Comparison of ENCODE assay signal across 8 cellular contexts in the genomic region with DNA sequence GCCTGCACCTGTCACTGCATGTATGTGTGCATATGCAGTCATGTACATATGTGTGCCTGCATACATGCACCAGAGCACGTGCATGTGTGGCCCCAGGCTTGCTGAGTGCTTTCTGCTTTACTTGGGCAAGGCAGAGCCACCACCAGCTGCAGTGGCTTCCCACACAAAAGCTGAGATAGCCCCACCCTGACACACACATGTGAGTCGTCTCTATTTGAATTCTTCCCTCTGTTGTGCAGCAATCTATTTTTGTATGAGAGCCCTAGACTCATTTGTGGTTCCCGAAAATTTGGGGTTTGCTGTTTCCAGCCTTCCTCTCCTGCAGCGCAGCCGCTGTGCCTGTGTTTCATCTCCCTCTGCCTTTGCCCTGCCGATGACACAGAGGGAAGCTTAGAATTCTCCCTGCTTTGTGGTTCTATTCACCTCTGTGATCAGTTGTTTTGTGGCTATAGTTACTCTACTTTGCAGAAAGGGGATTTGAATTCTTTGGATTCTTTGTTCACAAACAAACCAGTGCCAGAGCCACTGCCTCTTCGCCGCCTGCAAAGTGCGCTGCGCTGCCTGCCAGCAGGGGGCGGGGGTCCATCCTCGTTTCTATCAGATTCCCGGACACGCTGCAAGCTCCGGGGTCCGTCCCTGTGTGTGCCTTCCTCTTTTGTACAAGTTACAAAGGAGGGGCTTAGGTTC.
A peak's percentile ranks its signal among the peaks of the same experiment; 100 is the strongest.
DNase-seq lines count a peak whose midpoint lies in the region; ATAC-seq and TF ChIP-seq lines count a peak whose summit lies in the region.

No MANE protein-coding gene starts in this region.

- peak overlapping the region; percentile 34 for H3K4me3 ChIP-seq in iPS-18a (ENCODE audit: low read length)

- H3K4me3 Mint-ChIP-seq in natural killer cell, result peak overlapping the region; percentile 76
- no peak overlapping the region for H3K4me3 Mint-ChIP-seq in natural killer cell treated with Interleukin-12 subunit alpha and Interleukin-12 subunit beta and Interleukin-15 and Interleukin-18, amount 100 ng/mL, for 72 hours

- H3K9ac ChIP-seq in iPS-18a (ENCODE audit: low read length), result no peak overlapping the region

- ATAC-seq in natural killer cell (peak in 2 of 3 donors; percentile 47 to 74), HG03520 (IDR thresholded peaks at IDR 0.05; ENCODE audit: unreplicated experiment) (no peak)
- no peak for ATAC-seq in natural killer cell treated with Interleukin-12 subunit alpha and Interleukin-12 subunit beta and Interleukin-15 and Interleukin-18, amount 100 ng/mL, for 72 hours

- H3K36me3 Mint-ChIP-seq in natural killer cell, result no peaks in the 10 kb centered on the region
- H3K36me3 Mint-ChIP-seq in natural killer cell treated with Interleukin-12 subunit alpha and Interleukin-12 subunit beta and Interleukin-15 and Interleukin-18, amount 100 ng/mL, for 72 hours, result no peaks in the 10 kb centered on the region

- H3K4me1 Mint-ChIP-seq in natural killer cell, result peaks cover 11 to 23% of the 10 kb centered on the region in 2 donors
- H3K4me1 Mint-ChIP-seq in natural killer cell treated with Interleukin-12 subunit alpha and Interleukin-12 subunit beta and Interleukin-15 and Interleukin-18, amount 100 ng/mL, for 72 hours (ENCODE audit: low read depth in 2 of 2), result peaks cover 4 to 13% of the 10 kb centered on the region in 2 donors

- H3K36me3 ChIP-seq in iPS-18a (ENCODE audit: control insufficient read depth, low read depth, low read length), result no peaks in the 10 kb centered on the region

- H3K27me3 ChIP-seq in iPS-18a (ENCODE audit: control insufficient read depth, insufficient read depth, low read length), result peaks cover 9% of the 10 kb centered on the region

- H3K27ac Mint-ChIP-seq in natural killer cell, result peak overlapping the region in 1 of 2 donors; percentile 63
- H3K27ac Mint-ChIP-seq in natural killer cell treated with Interleukin-12 subunit alpha and Interleukin-12 subunit beta and Interleukin-15 and Interleukin-18, amount 100 ng/mL, for 72 hours, result no peak overlapping the region

- TF ChIP-seq CTCF in natural killer cell (IDR thresholded peaks at IDR 0.05), result peak; percentile 83

- DNase-seq in natural killer cell, result peak; percentile 32
- no peak for DNase-seq in natural killer cell treated with Interleukin-12 subunit alpha and Interleukin-12 subunit beta and Interleukin-15 and Interleukin-18, amount 100 ng/mL, for 72 hours (ENCODE audit: low spot score)
- DNase-seq in NCI-H69 (lab: John Stamatoyannopoulos, UW), result peak; percentile 31
- peak in 51 of 58 donors; percentile 9 to 76 (median 44) for DNase-seq in anterior cingulate cortex (lab: John Stamatoyannopoulos, UW)
- DNase-seq in stimulated activated CD4-positive, alpha-beta T cell treated with anti-CD3 and anti-CD28 coated beads, Interleukin-1b, Interleukin-23, amount 100 ng/mL, for 48 hours, result peak; percentile 9
- DNase-seq in NCI-H2107 treated with DMSO at 0.1 percent for 48 hours (lab: John Stamatoyannopoulos, UW; ENCODE audit: unreplicated experiment), result no peak

- no peaks in the 10 kb centered on the region for H3K9me3 ChIP-seq in iPS-18a (ENCODE audit: control insufficient read depth, low read depth, low read length)

- no peak overlapping the region for H3K27ac ChIP-seq in iPS-18a (ENCODE audit: low read length)

- H3K4me1 ChIP-seq in iPS-18a (ENCODE audit: control insufficient read depth, low read depth, low read length), result peaks cover 7% of the 10 kb centered on the region

- intact Hi-C loops in natural killer cell (cut with micrococcal nuclease), result no loop called here

- peaks cover 8 to 32% of the 10 kb centered on the region in 2 donors for H3K27me3 Mint-ChIP-seq in natural killer cell (ENCODE audit: low read depth in 2 of 2)
- H3K27me3 Mint-ChIP-seq in natural killer cell treated with Interleukin-12 subunit alpha and Interleukin-12 subunit beta and Interleukin-15 and Interleukin-18, amount 100 ng/mL, for 72 hours, result peaks cover 13 to 20% of the 10 kb centered on the region in 2 donors

- no peaks in the 10 kb centered on the region for H3K9me3 Mint-ChIP-seq in natural killer cell
- H3K9me3 Mint-ChIP-seq in natural killer cell treated with Interleukin-12 subunit alpha and Interleukin-12 subunit beta and Interleukin-15 and Interleukin-18, amount 100 ng/mL, for 72 hours, result no peaks in the 10 kb centered on the region

Comparison
In these comparisons a context has a peak if more than half of its experiments do, and no peak if none do; other contexts are left out.
1. ATAC-seq: peak in natural killer cell (2 of 3); none in natural killer cell treated with Interleukin-12 subunit alpha and Interleukin-12 subunit beta and Interleukin-15 and Interleukin-18, amount 100 ng/mL, for 72 hours (0 of 2) and HG03520 (single experiment).
2. DNase-seq: peak in natural killer cell (single experiment), NCI-H69 (single experiment), anterior cingulate cortex (51 of 58) and stimulated activated CD4-positive, alpha-beta T cell treated with anti-CD3 and anti-CD28 coated beads, Interleukin-1b, Interleukin-23, amount 100 ng/mL, for 48 hours (single experiment); none in natural killer cell treated with Interleukin-12 subunit alpha and Interleukin-12 subunit beta and Interleukin-15 and Interleukin-18, amount 100 ng/mL, for 72 hours (single experiment) and NCI-H2107 treated with DMSO at 0.1 percent for 48 hours (single experiment).